8 cellular contexts compared by ENCODE assay signal in genomic region chr1:111656093-111657017, GRCh38. TPM values are rescaled to one million over a fixed set of nuclear protein-coding genes. Genes with fewer than 3 reads are reported as not detected.
A peak's percentile ranks its signal among the peaks of the same experiment; 100 is the strongest.
DNase-seq lines count a peak whose midpoint lies in the region; ATAC-seq, FAIRE-seq and TF ChIP-seq lines count a peak whose summit lies in the region.

No MANE protein-coding gene starts in this region.

- H3K27me3 ChIP-seq in GM06990 (replicated peaks; ENCODE audit: control insufficient read depth, insufficient read depth, low read length) = no peaks in the 10 kb centered on the region
- no peaks in the 10 kb centered on the region for H3K27me3 ChIP-seq in brain microvascular endothelial cell (replicated peaks)
- H3K27me3 ChIP-seq in keratinocyte (ENCODE audit: control insufficient read depth, extremely low read depth, insufficient read depth, low read length) = no peaks in the 10 kb centered on the region

- DNase-seq in AG09319 (ENCODE audit: extremely low read depth, low read depth) (peak; percentile 29), GM06990 (ENCODE audit: extremely low read depth, insufficient read length) (no peak), NCI-H526 (lab: John Stamatoyannopoulos, UW) (peak; percentile 8 to 44), brain microvascular endothelial cell (peak; percentile 31), keratinocyte (ENCODE audit: low read depth, low spot score) (no peak), superior temporal gyrus (ENCODE audit: extremely low spot score) (peak; percentile 85)
- DNase-seq in activated T-cell treated with anti-CD3 and anti-CD28 coated beads, Interleukin-2, amount 50 U/mL, for 48 hours = no peak

- TF ChIP-seq CTCF in AG09319 (IDR thresholded peaks at IDR 0.05; ENCODE audit: low read depth, low read length) (peak; percentile 56), GM06990 (IDR thresholded peaks at IDR 0.05; ENCODE audit: insufficient read depth, low read length, poor library complexity, severe bottlenecking) (peak; percentile 50), brain microvascular endothelial cell (IDR thresholded peaks at IDR 0.05; ENCODE audit: low read depth, low read length, missing control alignments) (peak; percentile 63), keratinocyte (optimal IDR thresholded peaks at IDR 0.05 in 1 of 3, IDR thresholded peaks at IDR 0.05 in 1 of 3, conservative IDR thresholded peaks at IDR 0.05 in 1 of 3; ENCODE audit: extremely low read depth in 1 of 3, insufficient read depth in 2 of 3, low read length in 3 of 3) (peak; percentile 29 to 53 (median 44))

- H2AFZ ChIP-seq in keratinocyte (ENCODE audit: control insufficient read depth, low read length) = no peak overlapping the region

- H3K9ac ChIP-seq in keratinocyte (ENCODE audit: control insufficient read depth, extremely low read depth, insufficient read depth, low read length) = no peak overlapping the region

- H3K9me1 ChIP-seq in keratinocyte (ENCODE audit: control insufficient read depth, extremely low read depth, insufficient read depth, low read length) = no peaks in the 10 kb centered on the region

- no peak for FAIRE-seq in keratinocyte (lab: Jason Lieb, UNC)

- H3K36me3 ChIP-seq in GM06990 (ENCODE audit: control insufficient read depth, insufficient read depth, low read length) (no peaks in the 10 kb centered on the region), brain microvascular endothelial cell (replicated peaks) (no peaks in the 10 kb centered on the region), keratinocyte (ENCODE audit: control insufficient read depth in 2 of 2, extremely low read depth in 1 of 2, insufficient read depth in 2 of 2, low read length in 2 of 2) (no peaks in the 10 kb centered on the region)

- H3K4me1 ChIP-seq in keratinocyte (ENCODE audit: control insufficient read depth, extremely low read depth, insufficient read depth, low read length) = no peaks in the 10 kb centered on the region

- in situ Hi-C loops in brain microvascular endothelial cell (cut with HindIII; ENCODE audit: low pct_ligation_motif_present, low sequenced_read_pairs) = no loop called here

- dilution Hi-C loops in keratinocyte (cut with MboI; ENCODE audit: extremely low pct_ligation_motif_present, low sequenced_read_pairs) = no loop called here

- no peak overlapping the region for H3K4me3 ChIP-seq in GM06990 (replicated peaks; ENCODE audit: low read depth, low read length)
- H3K4me3 ChIP-seq in brain microvascular endothelial cell (ENCODE audit: low read depth, low read length) = no peak overlapping the region
- H3K4me3 ChIP-seq in keratinocyte (ENCODE audit: control insufficient read depth in 2 of 3, extremely low read depth in 1 of 3, insufficient read depth in 2 of 3, low read depth in 1 of 3, low read length in 3 of 3) = no peak overlapping the region

- H3K9me3 ChIP-seq in keratinocyte (ENCODE audit: control insufficient read depth, low read depth, low read length) = no peaks in the 10 kb centered on the region

- H4K20me1 ChIP-seq in keratinocyte (ENCODE audit: control insufficient read depth, extremely low read depth, insufficient read depth, low read length) = no peaks in the 10 kb centered on the region

- no peak for ATAC-seq in GM18502 (IDR thresholded peaks at IDR 0.05; ENCODE audit: poor library complexity, unreplicated experiment)

- H3K27ac ChIP-seq in brain microvascular endothelial cell (no peak overlapping the region), keratinocyte (ENCODE audit: control insufficient read depth, insufficient read depth, low read length) (no peak overlapping the region)

- H3K4me2 ChIP-seq in keratinocyte (ENCODE audit: control insufficient read depth, extremely low read depth, insufficient read depth, low read depth, low read length) = no peak overlapping the region

- peaks cover 34% of the 10 kb centered on the region for H3K79me2 ChIP-seq in keratinocyte (ENCODE audit: control insufficient read depth, insufficient read depth, low read length)

RNA-seq across cellular contexts. Expression of gene RAP1A, which starts 36.8 kb away (rescaled TPM):
- 35.2 to 70.3 TPM (median 43.9 TPM) in 3 replicates for polyA plus RNA-seq in keratinocyte
- 119 TPM for polyA plus RNA-seq in keratinocyte (2011; ENCODE audit: low read depth)
- 56.5 and 106 TPM in 2 replicates for polyA plus RNA-seq in keratinocyte (2011; cell fraction: cytosol; rRNA removed)
- 21.5 and 25.7 TPM in 2 replicates for polyA plus RNA-seq in keratinocyte (2011; cell fraction: nucleus; rRNA removed)
- 50.9 and 55.7 TPM in 2 replicates for polyA plus RNA-seq in keratinocyte (2012; ENCODE audit: low replicate concordance)
- polyA minus RNA-seq in keratinocyte = 9.2 to 29.5 TPM (median 13.0 TPM) in 3 replicates
- 17.3 TPM for polyA minus RNA-seq in keratinocyte (2011; cell fraction: cytosol; rRNA and poly(A)+ RNA removed)
- polyA minus RNA-seq in keratinocyte (2011; cell fraction: nucleus; rRNA and poly(A)+ RNA removed) = 1.7 and 8.6 TPM in 2 replicates

Comparison
In these comparisons a context has a peak if more than half of its experiments do, and no peak if none do; other contexts are left out.
1. DNase-seq: peak in AG09319 (single experiment), NCI-H526 (2 of 2), brain microvascular endothelial cell (single experiment) and superior temporal gyrus (single experiment); none in GM06990 (single experiment), keratinocyte (single experiment) and activated T-cell treated with anti-CD3 and anti-CD28 coated beads, Interleukin-2, amount 50 U/mL, for 48 hours (0 of 2).
2. Peak in every context shown above with its lines, with median percentiles within 50 percentile points of each other: CTCF ChIP-seq.